In the genomic region with DNA sequence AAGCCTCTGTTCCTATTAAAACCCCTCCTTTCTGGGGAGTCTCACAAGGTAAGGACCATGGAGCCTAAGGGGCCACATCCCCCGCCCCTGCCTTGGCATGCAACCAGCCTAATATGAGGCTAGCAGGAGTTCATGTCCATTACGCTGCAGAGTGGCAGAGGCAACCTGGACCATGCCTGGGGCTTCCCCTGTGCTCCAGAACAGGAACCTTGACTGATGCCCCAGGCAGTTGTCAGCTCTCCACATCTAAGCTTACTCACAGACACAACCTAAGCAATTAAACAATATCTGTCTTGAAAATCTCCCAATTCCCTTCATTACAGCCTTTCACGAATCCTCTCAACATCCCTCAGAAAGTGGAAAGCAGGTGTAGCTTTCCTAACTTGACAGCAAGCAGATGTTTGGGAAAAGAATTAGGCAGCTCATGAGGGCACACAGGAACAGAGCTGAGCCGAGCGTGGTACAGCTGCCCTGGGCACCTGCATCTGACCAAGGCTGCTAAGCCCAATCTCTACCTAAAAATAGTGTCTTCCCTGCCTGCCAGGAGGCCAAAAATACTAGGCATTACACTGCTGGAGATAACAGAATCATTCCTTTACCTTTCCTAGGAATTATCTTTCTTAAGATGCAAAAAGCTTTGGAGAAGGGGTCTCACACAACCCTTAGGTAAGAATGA, we compare ENCODE assay signal across 1 cellular context.
TF ChIP-seq lines count a peak whose summit lies in the region.

No MANE protein-coding gene starts in this region.

TF ChIP-seq in GM23338, 12 proteins besides CTCF, POLR2A, EP300 and RAD21 (continued from another document):
- TF ChIP-seq JUNB (IDR thresholded peaks at IDR 0.05; ENCODE audit: unreplicated experiment) (no peak), CREB1 (CRISPR knock-in tag; IDR thresholded peaks at IDR 0.05; ENCODE audit: low read depth) (no peak), NANOG (IDR thresholded peaks at IDR 0.05; ENCODE audit: borderline replicate concordance) (no peak), STAT1 (IDR thresholded peaks at IDR 0.05; ENCODE audit: unreplicated experiment) (no peak), EZH2 (IDR thresholded peaks at IDR 0.05; ENCODE audit: low read depth, unreplicated experiment) (no peak)
- TF ChIP-seq, protein P1, sequence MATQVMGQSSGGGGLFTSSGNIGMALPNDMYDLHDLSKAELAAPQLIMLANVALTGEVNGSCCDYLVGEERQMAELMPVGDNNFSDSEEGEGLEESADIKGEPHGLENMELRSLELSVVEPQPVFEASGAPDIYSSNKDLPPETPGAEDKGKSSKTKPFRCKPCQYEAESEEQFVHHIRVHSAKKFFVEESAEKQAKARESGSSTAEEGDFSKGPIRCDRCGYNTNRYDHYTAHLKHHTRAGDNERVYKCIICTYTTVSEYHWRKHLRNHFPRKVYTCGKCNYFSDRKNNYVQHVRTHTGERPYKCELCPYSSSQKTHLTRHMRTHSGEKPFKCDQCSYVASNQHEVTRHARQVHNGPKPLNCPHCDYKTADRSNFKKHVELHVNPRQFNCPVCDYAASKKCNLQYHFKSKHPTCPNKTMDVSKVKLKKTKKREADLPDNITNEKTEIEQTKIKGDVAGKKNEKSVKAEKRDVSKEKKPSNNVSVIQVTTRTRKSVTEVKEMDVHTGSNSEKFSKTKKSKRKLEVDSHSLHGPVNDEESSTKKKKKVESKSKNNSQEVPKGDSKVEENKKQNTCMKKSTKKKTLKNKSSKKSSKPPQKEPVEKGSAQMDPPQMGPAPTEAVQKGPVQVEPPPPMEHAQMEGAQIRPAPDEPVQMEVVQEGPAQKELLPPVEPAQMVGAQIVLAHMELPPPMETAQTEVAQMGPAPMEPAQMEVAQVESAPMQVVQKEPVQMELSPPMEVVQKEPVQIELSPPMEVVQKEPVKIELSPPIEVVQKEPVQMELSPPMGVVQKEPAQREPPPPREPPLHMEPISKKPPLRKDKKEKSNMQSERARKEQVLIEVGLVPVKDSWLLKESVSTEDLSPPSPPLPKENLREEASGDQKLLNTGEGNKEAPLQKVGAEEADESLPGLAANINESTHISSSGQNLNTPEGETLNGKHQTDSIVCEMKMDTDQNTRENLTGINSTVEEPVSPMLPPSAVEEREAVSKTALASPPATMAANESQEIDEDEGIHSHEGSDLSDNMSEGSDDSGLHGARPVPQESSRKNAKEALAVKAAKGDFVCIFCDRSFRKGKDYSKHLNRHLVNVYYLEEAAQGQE (IDR thresholded peaks at IDR 0.05; ENCODE audit: unreplicated experiment), result no peak
- TF ChIP-seq, protein P2, sequence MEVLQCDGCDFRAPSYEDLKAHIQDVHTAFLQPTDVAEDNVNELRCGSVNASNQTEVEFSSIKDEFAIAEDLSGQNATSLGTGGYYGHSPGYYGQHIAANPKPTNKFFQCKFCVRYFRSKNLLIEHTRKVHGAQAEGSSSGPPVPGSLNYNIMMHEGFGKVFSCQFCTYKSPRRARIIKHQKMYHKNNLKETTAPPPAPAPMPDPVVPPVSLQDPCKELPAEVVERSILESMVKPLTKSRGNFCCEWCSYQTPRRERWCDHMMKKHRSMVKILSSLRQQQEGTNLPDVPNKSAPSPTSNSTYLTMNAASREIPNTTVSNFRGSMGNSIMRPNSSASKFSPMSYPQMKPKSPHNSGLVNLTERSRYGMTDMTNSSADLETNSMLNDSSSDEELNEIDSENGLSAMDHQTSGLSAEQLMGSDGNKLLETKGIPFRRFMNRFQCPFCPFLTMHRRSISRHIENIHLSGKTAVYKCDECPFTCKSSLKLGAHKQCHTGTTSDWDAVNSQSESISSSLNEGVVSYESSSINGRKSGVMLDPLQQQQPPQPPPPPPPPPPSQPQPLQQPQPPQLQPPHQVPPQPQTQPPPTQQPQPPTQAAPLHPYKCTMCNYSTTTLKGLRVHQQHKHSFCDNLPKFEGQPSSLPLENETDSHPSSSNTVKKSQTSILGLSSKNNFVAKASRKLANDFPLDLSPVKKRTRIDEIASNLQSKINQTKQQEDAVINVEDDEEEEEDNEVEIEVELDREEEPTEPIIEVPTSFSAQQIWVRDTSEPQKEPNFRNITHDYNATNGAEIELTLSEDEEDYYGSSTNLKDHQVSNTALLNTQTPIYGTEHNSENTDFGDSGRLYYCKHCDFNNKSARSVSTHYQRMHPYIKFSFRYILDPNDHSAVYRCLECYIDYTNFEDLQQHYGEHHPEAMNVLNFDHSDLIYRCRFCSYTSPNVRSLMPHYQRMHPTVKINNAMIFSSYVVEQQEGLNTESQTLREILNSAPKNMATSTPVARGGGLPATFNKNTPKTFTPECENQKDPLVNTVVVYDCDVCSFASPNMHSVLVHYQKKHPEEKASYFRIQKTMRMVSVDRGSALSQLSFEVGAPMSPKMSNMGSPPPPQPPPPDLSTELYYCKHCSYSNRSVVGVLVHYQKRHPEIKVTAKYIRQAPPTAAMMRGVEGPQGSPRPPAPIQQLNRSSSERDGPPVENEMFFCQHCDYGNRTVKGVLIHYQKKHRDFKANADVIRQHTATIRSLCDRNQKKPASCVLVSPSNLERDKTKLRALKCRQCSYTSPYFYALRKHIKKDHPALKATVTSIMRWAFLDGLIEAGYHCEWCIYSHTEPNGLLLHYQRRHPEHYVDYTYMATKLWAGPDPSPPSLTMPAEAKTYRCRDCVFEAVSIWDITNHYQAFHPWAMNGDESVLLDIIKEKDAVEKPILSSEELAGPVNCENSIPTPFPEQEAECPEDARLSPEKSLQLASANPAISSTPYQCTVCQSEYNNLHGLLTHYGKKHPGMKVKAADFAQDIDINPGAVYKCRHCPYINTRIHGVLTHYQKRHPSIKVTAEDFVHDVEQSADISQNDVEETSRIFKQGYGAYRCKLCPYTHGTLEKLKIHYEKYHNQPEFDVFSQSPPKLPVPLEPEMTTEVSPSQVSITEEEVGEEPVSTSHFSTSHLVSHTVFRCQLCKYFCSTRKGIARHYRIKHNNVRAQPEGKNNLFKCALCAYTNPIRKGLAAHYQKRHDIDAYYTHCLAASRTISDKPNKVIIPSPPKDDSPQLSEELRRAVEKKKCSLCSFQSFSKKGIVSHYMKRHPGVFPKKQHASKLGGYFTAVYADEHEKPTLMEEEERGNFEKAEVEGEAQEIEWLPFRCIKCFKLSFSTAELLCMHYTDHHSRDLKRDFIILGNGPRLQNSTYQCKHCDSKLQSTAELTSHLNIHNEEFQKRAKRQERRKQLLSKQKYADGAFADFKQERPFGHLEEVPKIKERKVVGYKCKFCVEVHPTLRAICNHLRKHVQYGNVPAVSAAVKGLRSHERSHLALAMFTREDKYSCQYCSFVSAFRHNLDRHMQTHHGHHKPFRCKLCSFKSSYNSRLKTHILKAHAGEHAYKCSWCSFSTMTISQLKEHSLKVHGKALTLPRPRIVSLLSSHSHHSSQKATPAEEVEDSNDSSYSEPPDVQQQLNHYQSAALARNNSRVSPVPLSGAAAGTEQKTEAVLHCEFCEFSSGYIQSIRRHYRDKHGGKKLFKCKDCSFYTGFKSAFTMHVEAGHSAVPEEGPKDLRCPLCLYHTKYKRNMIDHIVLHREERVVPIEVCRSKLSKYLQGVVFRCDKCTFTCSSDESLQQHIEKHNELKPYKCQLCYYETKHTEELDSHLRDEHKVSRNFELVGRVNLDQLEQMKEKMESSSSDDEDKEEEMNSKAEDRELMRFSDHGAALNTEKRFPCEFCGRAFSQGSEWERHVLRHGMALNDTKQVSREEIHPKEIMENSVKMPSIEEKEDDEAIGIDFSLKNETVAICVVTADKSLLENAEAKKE (CRISPR knock-in tag; IDR thresholded peaks at IDR 0.05), result no peak
